In the genomic region with DNA sequence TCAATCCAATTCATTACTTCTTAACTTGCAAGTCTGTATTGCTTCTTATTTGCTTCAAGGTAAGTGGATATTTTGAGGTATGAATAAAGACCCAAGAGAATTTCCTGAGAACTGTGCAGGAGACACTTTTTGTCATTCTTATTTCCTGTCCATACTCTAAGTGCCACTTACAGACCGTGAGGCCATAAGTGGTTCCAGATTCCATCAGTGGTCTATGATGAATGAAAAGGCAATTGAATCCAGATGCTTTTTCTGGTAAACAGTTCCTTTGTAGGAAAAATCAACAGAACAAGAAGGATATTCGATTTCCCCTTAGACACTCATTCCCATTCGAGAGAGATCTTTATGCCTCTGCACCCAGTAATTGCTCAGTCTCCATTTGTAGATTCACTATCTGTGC, we compare ENCODE assay signal across 21 cellular contexts. TPM values are rescaled to one million over a fixed set of nuclear protein-coding genes. Genes with fewer than 3 reads are reported as not detected.
"Had no signal": no experiment of that assay in that cellular context is flagged by ENCODE, and none has a peak within 500 bp of the region (broad histone marks: within the 10 kb centered on the region; RNA-seq: fewer than 3 reads in every experiment).

No MANE protein-coding gene starts in this region.

- ATAC-seq: activated T-helper 17 cell treated with anti-CD3 and anti-CD28 coated beads, Interleukin-2, amount 50 U/mL, for 72 hours; Right ventricle myocardium inferior had no signal

- H3K9me3 ChIP-seq: MG63, SJCRH30 had no signal

- H3K4me3 ChIP-seq: MG63, SJCRH30 had no signal

- H3K27me3 ChIP-seq: MG63, SJCRH30 had no signal

- H3K27ac ChIP-seq: SJCRH30 had no signal

- DNase-seq: activated B cell treated with CpG ODN at 0.5 μM for 24 hours; activated CD4-positive, alpha-beta memory T cell treated with anti-CD3 and anti-CD28 coated beads for 36 hours; activated CD4-positive, alpha-beta T cell treated with anti-CD3 and anti-CD28 coated beads for 1 hour; activated CD4-positive, alpha-beta T cell treated with anti-CD3 and anti-CD28 coated beads, Interleukin-2, amount 10 ng/mL, durations not matched to agents 24 days and 14 days; activated CD8-positive, alpha-beta memory T cell treated with anti-CD3 and anti-CD28 coated beads for 24 hours; activated gamma-delta T cell; activated naive CD4-positive, alpha-beta T cell treated with anti-CD3 and anti-CD28 coated beads for 36 hours; activated T-cell treated with anti-CD3 and anti-CD28 coated beads, Interleukin-2, amount 50 U/mL, for 48 hours; amygdala; MG63; MV-4-11; NCI-H1092 treated with DMSO at 0.1 percent for 48 hours; NCI-H1417 treated with DMSO at 0.1 percent for 48 hours; NCI-H1694; NCI-H2029; NCI-H2107; NCI-H446; NCI-H524; SJCRH30 had no signal

- H3K36me3 ChIP-seq: MG63, SJCRH30 had no signal

RNA-seq across cellular contexts. Expression of gene PDE10A, which starts 58.3 kb away (rescaled TPM):
- total RNA-seq: activated B cell treated with CpG ODN at 0.5 μM for 24 hours; activated CD4-positive, alpha-beta memory T cell treated with anti-CD3 and anti-CD28 coated beads for 36 hours; activated CD4-positive, alpha-beta T cell treated with anti-CD3 and anti-CD28 coated beads, Interleukin-2, amount 10 ng/mL, durations not matched to agents 24 days and 14 days; activated naive CD4-positive, alpha-beta T cell treated with anti-CD3 and anti-CD28 coated beads for 36 hours; activated T-helper 17 cell treated with anti-CD3 and anti-CD28 coated beads, Interleukin-2, amount 50 U/mL, for 72 hours had no signal
